Comparison of ENCODE assay signal across 1 cellular context in the genomic region with DNA sequence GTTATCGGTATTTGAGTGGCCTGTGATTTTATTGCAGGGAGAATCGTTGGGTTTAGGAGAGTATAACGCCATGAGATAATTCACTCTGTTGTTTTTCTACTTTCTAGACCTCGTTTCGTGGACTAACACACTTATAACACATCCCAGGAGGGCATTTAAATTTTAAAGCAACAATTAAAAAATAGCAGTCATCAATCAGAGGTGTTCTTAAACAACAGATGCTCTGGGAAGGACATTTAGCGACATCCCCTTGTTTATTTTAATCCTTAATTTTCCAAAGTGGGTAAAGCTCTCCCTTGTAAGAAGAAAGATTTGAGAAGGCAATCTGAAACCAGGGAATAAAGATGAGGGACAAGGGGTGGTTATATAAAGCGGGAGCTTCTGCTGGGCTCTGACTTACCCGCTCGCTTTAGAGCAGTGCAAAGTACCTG.
TF ChIP-seq lines count a peak whose summit lies in the region.

No MANE protein-coding gene starts in this region.

TF ChIP-seq in H1, 55 proteins besides CTCF, POLR2A, EP300 and RAD21:
- TF ChIP-seq HDAC2 (IDR thresholded peaks at IDR 0.05; ENCODE audit: borderline replicate concordance in 1 of 2, low read depth in 2 of 2, low read length in 2 of 2), result no peak
- TF ChIP-seq BCL11A (IDR thresholded peaks at IDR 0.05; ENCODE audit: low read depth in 2 of 2, low read length in 2 of 2), result no peak
- TF ChIP-seq CHD2 (IDR thresholded peaks at IDR 0.05; ENCODE audit: low read length), result no peak
- TF ChIP-seq CREB1 (IDR thresholded peaks at IDR 0.05), result no peak
- TF ChIP-seq SIN3A (conservative IDR thresholded peaks at IDR 0.05 in 1 of 2, IDR thresholded peaks at IDR 0.05 in 1 of 2; ENCODE audit: low read depth in 1 of 2, low read length in 2 of 2), result no peak
- no peak for TF ChIP-seq ZNF274 (IDR thresholded peaks at IDR 0.05; ENCODE audit: borderline replicate concordance, extremely low read depth, low read length)
- TF ChIP-seq TAF7 (optimal IDR thresholded peaks at IDR 0.05; ENCODE audit: borderline replicate concordance, low read depth, low read length), result no peak
- no peak for TF ChIP-seq SP2 (IDR thresholded peaks at IDR 0.05; ENCODE audit: low read length)
- TF ChIP-seq JUND (IDR thresholded peaks at IDR 0.05; ENCODE audit: low read length), result no peak
- TF ChIP-seq KDM4A (IDR thresholded peaks at IDR 0.05; ENCODE audit: low read depth, low read length, severe bottlenecking), result no peak
- no peak for TF ChIP-seq RNF2 (IDR thresholded peaks at IDR 0.05; ENCODE audit: borderline replicate concordance, low read depth, low read length, missing control alignments, poor library complexity, severe bottlenecking)
- TF ChIP-seq RBBP5 (IDR thresholded peaks at IDR 0.05; ENCODE audit: borderline replicate concordance, low read depth, low read length), result no peak
- TF ChIP-seq GTF2F1 (IDR thresholded peaks at IDR 0.05; ENCODE audit: borderline replicate concordance, low read depth, low read length), result no peak
- TF ChIP-seq NANOG (IDR thresholded peaks at IDR 0.05; ENCODE audit: insufficient read depth, low read depth, low read length, poor library complexity, severe bottlenecking), result no peak
- TF ChIP-seq TCF12 (IDR thresholded peaks at IDR 0.05; ENCODE audit: low read depth, low read length), result no peak
- no peak for TF ChIP-seq SP1 (IDR thresholded peaks at IDR 0.05; ENCODE audit: low read depth, low read length)
TF ChIP-seq in H1: peak in this region for 0.
